In genomic region chr9:136847065-136847826, GRCh38 we compare ENCODE assay signal across 8 cellular contexts. TPM values are rescaled to one million over a fixed set of nuclear protein-coding genes. Genes with fewer than 3 reads are reported as not detected.
DNase-seq lines count a peak whose midpoint lies in the region; ATAC-seq and TF ChIP-seq lines count a peak whose summit lies in the region.

No MANE protein-coding gene starts in this region.

- peak overlapping the region; percentile 86 for H3K4me3 ChIP-seq in MG63
- H3K4me3 ChIP-seq in heart left ventricle, result peak overlapping the region; percentile 63 to 93 (median 84)
- H3K4me3 ChIP-seq in sigmoid colon, result peak overlapping the region; percentile 68 to 82 (median 70)

- H3K27ac Mint-ChIP-seq in activated naive CD4-positive, alpha-beta T cell treated with anti-CD3 and anti-CD28 coated beads, Interleukin-2, amount 50 U/mL, for 72 hours, result peak overlapping the region; percentile 65 to 81

- H3K4me1 ChIP-seq in heart left ventricle, result peaks cover 14 to 80% (median 45%) of the 10 kb centered on the region in 12 donors
- H3K4me1 ChIP-seq in sigmoid colon, result peaks cover 0 to 77% (median 72%) of the 10 kb centered on the region in 4 donors

- H3K27ac ChIP-seq in heart left ventricle (peak overlapping the region in 11 of 12 donors; percentile 85 to 97 (median 92)), sigmoid colon (peak overlapping the region; percentile 87 to 93 (median 90))

- 2 to 4% (median 3%) methylated on average over 25 to 78 of the region's 78 CpGs for WGBS in heart left ventricle, 4 donors
- WGBS in sigmoid colon, 2 donors, result 7 to 15% methylated on average over 78 of the region's 78 CpGs

- H3K36me3 ChIP-seq in MG63, result peaks cover 13% of the 10 kb centered on the region
- H3K36me3 ChIP-seq in heart left ventricle, result peaks cover 0 to 15% (median 9%) of the 10 kb centered on the region in 9 donors
- peaks cover 0 to 6% (median 0%) of the 10 kb centered on the region in 4 donors for H3K36me3 ChIP-seq in sigmoid colon

- no peaks in the 10 kb centered on the region for H3K9me3 ChIP-seq in MG63
- no peaks in the 10 kb centered on the region for H3K9me3 ChIP-seq in heart left ventricle
- no peaks in the 10 kb centered on the region for H3K9me3 ChIP-seq in sigmoid colon

- intact Hi-C loops in heart left ventricle (cut with DNase I), result loop anchor here in 9 of 10 donors (5.0 to 10.0 kb wide), 6 partner anchors 52 to 190 kb away; partner anchors contain the start of genes TMEM141 (in 6 of the 9), FBXW5 (in 3 of the 9), CCDC183 (in 2 of the 9) and FUT7 (in 2 of the 9)
- intact Hi-C loops in sigmoid colon (cut with DNase I), result loop anchor here (2.0 to 10.0 kb wide), 2 partner anchors 56 to 188 kb away; partner anchors contain the start of genes FUT7 and TMEM141

- no peaks in the 10 kb centered on the region for H3K9me3 Mint-ChIP-seq in activated naive CD4-positive, alpha-beta T cell treated with anti-CD3 and anti-CD28 coated beads, Interleukin-2, amount 50 U/mL, for 72 hours

- no peak for TF ChIP-seq CTCF in heart left ventricle (IDR thresholded peaks at IDR 0.05)
- TF ChIP-seq CTCF in sigmoid colon (IDR thresholded peaks at IDR 0.05), result no peak

- TF ChIP-seq POLR2A in heart left ventricle (IDR thresholded peaks at IDR 0.05) (no peak), sigmoid colon (IDR thresholded peaks at IDR 0.05) (no peak)

- no peak for TF ChIP-seq EP300 in sigmoid colon (IDR thresholded peaks at IDR 0.05)

- H3K27me3 ChIP-seq in MG63, result no peaks in the 10 kb centered on the region
- H3K27me3 ChIP-seq in heart left ventricle, result peaks cover 0 to 44% (median 19%) of the 10 kb centered on the region in 9 donors
- H3K27me3 ChIP-seq in sigmoid colon, result peaks cover 30 to 60% (median 52%) of the 10 kb centered on the region in 3 donors

- DNase-seq in DMS53 (lab: John Stamatoyannopoulos, UW) (peak; percentile 94), MG63 (peak; percentile 84), heart left ventricle (peak; percentile 68 to 88 (median 79)), sigmoid colon (no peak), GM19240 (ENCODE audit: insufficient read length, low spot score) (no peak)
- peak in 1 of 2 donors; percentile 45 for DNase-seq in activated naive CD4-positive, alpha-beta T cell treated with anti-CD3 and anti-CD28 coated beads, Interleukin-2, amount 50 U/mL, for 72 hours (ENCODE audit: low spot score in 2 of 2)
- DNase-seq in effector CD4-positive, alpha-beta T cell, result no peak

- ATAC-seq in activated naive CD4-positive, alpha-beta T cell treated with anti-CD3 and anti-CD28 coated beads, Interleukin-2, amount 50 U/mL, for 72 hours, result peak in 1 of 2 donors; percentile 12
- peak; percentile 3 to 25 (median 12) for ATAC-seq in heart left ventricle
- no peak for ATAC-seq in GM21737 (IDR thresholded peaks at IDR 0.05; ENCODE audit: unreplicated experiment)

- H3K36me3 Mint-ChIP-seq in activated naive CD4-positive, alpha-beta T cell treated with anti-CD3 and anti-CD28 coated beads, Interleukin-2, amount 50 U/mL, for 72 hours, result peaks cover 8 to 23% of the 10 kb centered on the region in 2 donors

RNA-seq across cellular contexts. Expression of gene PHPT1, which starts 2.0 kb away (rescaled TPM):
- 47.1 and 74.1 TPM in 2 replicates for total RNA-seq in MG63 (2014; rRNA removed; shearing (Covaris generic); ENCODE audit: low replicate concordance)
- total RNA-seq in activated naive CD4-positive, alpha-beta T cell treated with anti-CD3 and anti-CD28 coated beads, Interleukin-2, amount 50 U/mL, for 72 hours, result 100 to 1,000 TPM; 129 to 167 TPM
- total RNA-seq in heart left ventricle (100 to 1,000 TPM; 230 to 386 (median 266) TPM), sigmoid colon (10 to 100 TPM; 39.0 to 73.1 (median 56.4) TPM)
- polyA plus RNA-seq in heart left ventricle (100 to 1,000 TPM; 225 to 717 TPM), sigmoid colon (100 to 1,000 TPM; 109 to 144 (median 120) TPM)

RNA-seq across cellular contexts. Expression of gene MAMDC4, which starts 4.9 kb away (rescaled TPM):
- total RNA-seq in MG63 (2014; rRNA removed; shearing (Covaris generic); ENCODE audit: low replicate concordance), result 0.44 and 0.63 TPM in 2 replicates
- 10 to 100 TPM; 17.7 to 21.5 TPM for total RNA-seq in activated naive CD4-positive, alpha-beta T cell treated with anti-CD3 and anti-CD28 coated beads, Interleukin-2, amount 50 U/mL, for 72 hours
- 1 to 10 TPM; 2.9 to 8.3 (median 6.1) TPM for total RNA-seq in heart left ventricle
- 10 to 100 TPM in 1 of 2 donors, 1 to 10 TPM in 1; 4.5 to 14.9 TPM for polyA plus RNA-seq in heart left ventricle
- total RNA-seq in sigmoid colon, result 1 to 10 TPM in 2 of 4 donors, under 1 TPM in 2; 0.71 to 2.8 (median 1.8) TPM
- polyA plus RNA-seq in sigmoid colon, result 10 to 100 TPM in 1 of 3 donors, 1 to 10 TPM in 2; 1.6 to 25.3 (median 2.4) TPM

RNA-seq across cellular contexts. Expression of gene AJM1, which starts 5.0 kb away (rescaled TPM):
- 0.82 TPM in 1 of 2 replicates, not detected in the other for total RNA-seq in MG63 (2014; rRNA removed; shearing (Covaris generic); ENCODE audit: low replicate concordance)
- 1 to 10 TPM; 3.7 to 6.7 TPM for total RNA-seq in activated naive CD4-positive, alpha-beta T cell treated with anti-CD3 and anti-CD28 coated beads, Interleukin-2, amount 50 U/mL, for 72 hours
- total RNA-seq in heart left ventricle, result 1 to 10 TPM; 2.6 to 7.0 (median 6.2) TPM
- 1 to 10 TPM; 2.8 to 5.5 TPM for polyA plus RNA-seq in heart left ventricle
- 1 to 10 TPM in 3 of 4 donors, under 1 TPM in 1; 0.82 to 8.6 (median 5.2) TPM for total RNA-seq in sigmoid colon
- polyA plus RNA-seq in sigmoid colon, result 1 to 10 TPM in 2 of 3 donors, under 1 TPM in 1; 0.46 to 6.7 (median 1.8) TPM

RNA-seq across cellular contexts. Expression of gene EDF1, which starts 18.9 kb away (rescaled TPM):
- 402 and 494 TPM in 2 replicates for total RNA-seq in MG63 (2014; rRNA removed; shearing (Covaris generic); ENCODE audit: low replicate concordance)
- total RNA-seq in activated naive CD4-positive, alpha-beta T cell treated with anti-CD3 and anti-CD28 coated beads, Interleukin-2, amount 50 U/mL, for 72 hours, result 100 to 1,000 TPM; 272 to 274 TPM
- 100 to 1,000 TPM; 289 to 467 (median 341) TPM for total RNA-seq in heart left ventricle
- polyA plus RNA-seq in heart left ventricle, result 100 to 1,000 TPM; 454 to 605 TPM
- 100 to 1,000 TPM; 261 to 303 (median 281) TPM for total RNA-seq in sigmoid colon
- polyA plus RNA-seq in sigmoid colon, result 100 to 1,000 TPM; 541 to 755 (median 730) TPM

RNA-seq across cellular contexts. Expression of gene TRAF2, which starts 39.1 kb away (rescaled TPM):
- total RNA-seq in MG63 (2014; rRNA removed; shearing (Covaris generic); ENCODE audit: low replicate concordance), result 27.6 and 46.5 TPM in 2 replicates
- total RNA-seq in activated naive CD4-positive, alpha-beta T cell treated with anti-CD3 and anti-CD28 coated beads, Interleukin-2, amount 50 U/mL, for 72 hours, result 10 to 100 TPM; 53.7 to 56.5 TPM
- total RNA-seq in heart left ventricle, result 10 to 100 TPM in 3 of 9 donors, 1 to 10 TPM in 6; 6.3 to 14.7 (median 9.1) TPM
- 10 to 100 TPM; 10.6 to 28.3 TPM for polyA plus RNA-seq in heart left ventricle
- total RNA-seq in sigmoid colon, result 1 to 10 TPM; 1.8 to 5.5 (median 3.9) TPM
- 10 to 100 TPM; 13.2 to 21.9 (median 13.9) TPM for polyA plus RNA-seq in sigmoid colon

Comparison
In these comparisons a context has a peak if more than half of its experiments do, and no peak if none do; other contexts are left out.
1. DNase-seq: peak in DMS53 (single experiment), MG63 (single experiment) and heart left ventricle (5 of 5); none in sigmoid colon (single experiment), effector CD4-positive, alpha-beta T cell (single experiment) and GM19240 (single experiment).
2. Peak in every context shown above with its lines, with median percentiles within 50 percentile points of each other: H3K4me3 ChIP-seq.